In genomic region chr2:45586600-45586999, GRCh38 we compare ENCODE assay signal across 21 cellular contexts.
"Had no signal": no experiment of that assay in that cellular context is flagged by ENCODE, and none has a peak within 500 bp of the region (broad histone marks: within the 10 kb centered on the region; RNA-seq: fewer than 3 reads in every experiment).

No MANE protein-coding gene starts in this region.

- H3K27me3 ChIP-seq: MG63 had no signal

- H3K27ac ChIP-seq: RWPE1 had no signal

- FAIRE-seq: HepG2 had no signal

- H3K4me3 ChIP-seq: MG63 had no signal

- H3K9me3 ChIP-seq: MG63 had no signal

- DNase-seq: IMR-90; Karpas-422; KG1; MG63; NCI-H1092; NCI-H1105 treated with DMSO at 0.1 percent for 48 hours; NCI-H1417 treated with DMSO at 0.1 percent for 48 hours; NCI-H146; NCI-H1694 treated with DMSO at 0.1 percent for 48 hours; NCI-H1930; NCI-H2081; NCI-H2171; NCI-H524; NCI-H526 treated with DMSO at 0.1 percent for 48 hours; NCI-H774; NK-92 treated with Interleukin-12 subunit alpha and Interleukin-12 subunit beta, amount 100 ng/mL, for 24 hours; PC-3; SHP77; T-helper 1 cell had no signal
